ENCODE assay signal across 2 cellular contexts in the genomic region with DNA sequence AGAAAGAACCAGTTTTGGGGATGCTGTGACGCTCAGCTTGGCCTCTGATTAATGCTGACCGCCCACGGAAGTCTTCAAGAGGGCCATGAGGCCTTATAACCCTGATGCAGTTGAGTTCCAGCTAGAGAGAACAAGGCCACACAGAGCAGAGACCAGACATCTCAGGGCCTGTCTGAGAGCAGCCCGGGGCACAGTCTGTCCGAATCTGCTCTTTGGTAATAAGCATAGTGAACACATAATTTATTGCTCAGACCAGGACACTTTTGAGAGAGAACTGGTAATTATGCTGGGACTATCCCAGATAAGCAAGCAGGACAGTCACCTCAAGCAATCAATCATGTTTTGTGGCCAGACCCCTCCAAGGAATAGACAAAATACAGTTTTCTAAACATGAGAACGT.
TF ChIP-seq lines count a peak whose summit lies in the region.

No MANE protein-coding gene starts in this region.

TF ChIP-seq in liver, 16 proteins besides CTCF, POLR2A, EP300 and RAD21 (continued from another document):
- TF ChIP-seq ATF3 (IDR thresholded peaks at IDR 0.05): no peak

TF ChIP-seq in HepG2, 621 proteins besides CTCF, POLR2A, EP300 and RAD21 (continued from another document):
- TF ChIP-seq GFI1 (CRISPR knock-in tag; IDR thresholded peaks at IDR 0.05; ENCODE audit: borderline replicate concordance) (no peak), NR3C1 (CRISPR knock-in tag; IDR thresholded peaks at IDR 0.05) (no peak), NCOA2 (CRISPR knock-in tag; IDR thresholded peaks at IDR 0.05) (no peak), ZNF850 (CRISPR knock-in tag; conservative IDR thresholded peaks at IDR 0.05) (no peak), MAFG (CRISPR knock-in tag; IDR thresholded peaks at IDR 0.05) (no peak), ZNF687 (CRISPR knock-in tag; IDR thresholded peaks at IDR 0.05) (no peak), TP53 (CRISPR knock-in tag; conservative IDR thresholded peaks at IDR 0.05) (no peak)
- TF ChIP-seq, protein P1, sequence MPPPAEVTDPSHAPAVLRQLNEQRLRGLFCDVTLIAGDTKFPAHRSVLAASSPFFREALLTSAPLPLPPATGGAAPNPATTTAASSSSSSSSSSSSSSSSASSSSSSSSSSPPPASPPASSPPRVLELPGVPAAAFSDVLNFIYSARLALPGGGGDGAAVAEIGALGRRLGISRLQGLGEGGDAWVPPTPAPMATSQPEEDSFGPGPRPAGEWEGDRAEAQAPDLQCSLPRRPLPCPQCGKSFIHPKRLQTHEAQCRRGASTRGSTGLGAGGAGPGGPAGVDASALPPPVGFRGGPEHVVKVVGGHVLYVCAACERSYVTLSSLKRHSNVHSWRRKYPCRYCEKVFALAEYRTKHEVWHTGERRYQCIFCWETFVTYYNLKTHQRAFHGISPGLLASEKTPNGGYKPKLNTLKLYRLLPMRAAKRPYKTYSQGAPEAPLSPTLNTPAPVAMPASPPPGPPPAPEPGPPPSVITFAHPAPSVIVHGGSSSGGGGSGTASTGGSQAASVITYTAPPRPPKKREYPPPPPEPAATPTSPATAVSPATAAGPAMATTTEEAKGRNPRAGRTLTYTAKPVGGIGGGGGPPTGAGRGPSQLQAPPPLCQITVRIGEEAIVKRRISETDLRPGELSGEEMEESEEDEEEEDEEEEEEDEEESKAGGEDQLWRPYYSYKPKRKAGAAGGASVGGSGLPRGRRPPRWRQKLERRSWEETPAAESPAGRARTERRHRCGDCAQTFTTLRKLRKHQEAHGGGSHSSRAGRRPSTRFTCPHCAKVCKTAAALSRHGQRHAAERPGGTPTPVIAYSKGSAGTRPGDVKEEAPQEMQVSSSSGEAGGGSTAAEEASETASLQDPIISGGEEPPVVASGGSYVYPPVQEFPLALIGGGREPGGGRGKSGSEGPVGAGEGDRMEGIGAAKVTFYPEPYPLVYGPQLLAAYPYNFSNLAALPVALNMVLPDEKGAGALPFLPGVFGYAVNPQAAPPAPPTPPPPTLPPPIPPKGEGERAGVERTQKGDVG (CRISPR knock-in tag; IDR thresholded peaks at IDR 0.05; ENCODE audit: borderline replicate concordance): no peak
- TF ChIP-seq, protein P2, sequence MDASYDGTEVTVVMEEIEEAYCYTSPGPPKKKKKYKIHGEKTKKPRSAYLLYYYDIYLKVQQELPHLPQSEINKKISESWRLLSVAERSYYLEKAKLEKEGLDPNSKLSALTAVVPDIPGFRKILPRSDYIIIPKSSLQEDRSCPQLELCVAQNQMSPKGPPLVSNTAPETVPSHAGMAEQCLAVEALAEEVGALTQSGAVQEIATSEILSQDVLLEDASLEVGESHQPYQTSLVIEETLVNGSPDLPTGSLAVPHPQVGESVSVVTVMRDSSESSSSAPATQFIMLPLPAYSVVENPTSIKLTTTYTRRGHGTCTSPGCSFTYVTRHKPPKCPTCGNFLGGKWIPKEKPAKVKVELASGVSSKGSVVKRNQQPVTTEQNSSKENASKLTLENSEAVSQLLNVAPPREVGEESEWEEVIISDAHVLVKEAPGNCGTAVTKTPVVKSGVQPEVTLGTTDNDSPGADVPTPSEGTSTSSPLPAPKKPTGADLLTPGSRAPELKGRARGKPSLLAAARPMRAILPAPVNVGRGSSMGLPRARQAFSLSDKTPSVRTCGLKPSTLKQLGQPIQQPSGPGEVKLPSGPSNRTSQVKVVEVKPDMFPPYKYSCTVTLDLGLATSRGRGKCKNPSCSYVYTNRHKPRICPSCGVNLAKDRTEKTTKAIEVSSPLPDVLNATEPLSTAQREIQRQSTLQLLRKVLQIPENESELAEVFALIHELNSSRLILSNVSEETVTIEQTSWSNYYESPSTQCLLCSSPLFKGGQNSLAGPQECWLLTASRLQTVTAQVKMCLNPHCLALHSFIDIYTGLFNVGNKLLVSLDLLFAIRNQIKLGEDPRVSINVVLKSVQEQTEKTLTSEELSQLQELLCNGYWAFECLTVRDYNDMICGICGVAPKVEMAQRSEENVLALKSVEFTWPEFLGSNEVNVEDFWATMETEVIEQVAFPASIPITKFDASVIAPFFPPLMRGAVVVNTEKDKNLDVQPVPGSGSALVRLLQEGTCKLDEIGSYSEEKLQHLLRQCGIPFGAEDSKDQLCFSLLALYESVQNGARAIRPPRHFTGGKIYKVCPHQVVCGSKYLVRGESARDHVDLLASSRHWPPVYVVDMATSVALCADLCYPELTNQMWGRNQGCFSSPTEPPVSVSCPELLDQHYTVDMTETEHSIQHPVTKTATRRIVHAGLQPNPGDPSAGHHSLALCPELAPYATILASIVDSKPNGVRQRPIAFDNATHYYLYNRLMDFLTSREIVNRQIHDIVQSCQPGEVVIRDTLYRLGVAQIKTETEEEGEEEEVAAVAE (CRISPR knock-in tag; IDR thresholded peaks at IDR 0.05; ENCODE audit: borderline replicate concordance): no peak
